Comparison of ENCODE assay signal across 8 cellular contexts in the genomic region with DNA sequence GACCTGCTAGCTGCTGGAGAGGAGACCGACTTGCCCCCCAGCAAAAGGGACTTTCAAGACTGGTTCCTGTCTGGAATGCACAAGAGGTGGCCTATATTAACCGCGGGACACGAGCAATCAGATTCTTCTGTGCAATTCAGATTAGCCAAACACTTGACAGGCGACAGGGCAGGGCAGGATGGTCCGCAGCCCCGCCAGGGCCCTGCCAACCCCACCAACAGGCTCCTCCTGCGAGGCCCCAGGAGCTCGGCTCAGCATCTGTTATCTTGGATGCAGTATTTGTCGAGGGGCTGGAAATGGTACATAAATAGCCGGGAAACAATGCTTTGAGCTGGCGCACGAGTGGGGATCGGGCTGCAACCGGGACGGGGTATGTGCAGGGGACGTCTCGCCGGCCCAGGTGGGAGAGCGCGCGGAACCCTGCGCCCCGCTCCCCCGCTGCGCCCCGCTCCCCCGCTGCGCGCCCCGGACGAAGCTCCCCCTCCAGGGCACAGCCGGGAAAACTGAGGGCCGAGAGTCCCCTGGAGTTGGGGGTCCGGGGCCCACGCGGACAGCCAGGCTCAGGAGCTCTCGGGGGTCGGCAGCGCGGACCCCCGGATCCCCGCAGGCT. TPM values are rescaled to one million over a fixed set of nuclear protein-coding genes. Genes with fewer than 3 reads are reported as not detected.
DNase-seq lines count a peak whose midpoint lies in the region; ATAC-seq lines count a peak whose summit lies in the region.

No MANE protein-coding gene starts in this region.

- no peak for DNase-seq in T-helper 2 cell treated with Interferon-gamma antibody and Interleukin-4, amounts not matched to agents 5 μg/mL and 100 μg/mL, for 36 hours (ENCODE audit: low spot score)
- no peak for DNase-seq in T-helper 2 cell
- peak in 1 of 2 donors; percentile 8 for DNase-seq in activated T-cell treated with anti-CD3 and anti-CD28 coated beads, Interleukin-2, amount 50 U/mL, for 72 hours
- peak in 1 of 2 donors; percentile 20 for DNase-seq in stimulated activated naive CD8-positive, alpha-beta T cell treated with anti-CD3 and anti-CD28 coated beads, Interleukin-15, amount 100 ng/mL, for 72 hours
- DNase-seq in inferior parietal cortex (ENCODE audit: extremely low spot score), result no peak
- no peak for DNase-seq in medulla oblongata (ENCODE audit: extremely low spot score)

- H3K9me3 Mint-ChIP-seq in T-helper 2 cell treated with Interferon-gamma antibody and Interleukin-4, amounts not matched to agents 5 μg/mL and 100 μg/mL, for 36 hours, result no peaks in the 10 kb centered on the region
- no peaks in the 10 kb centered on the region for H3K9me3 Mint-ChIP-seq in activated T-cell treated with anti-CD3 and anti-CD28 coated beads, Interleukin-2, amount 50 U/mL, for 72 hours
- H3K9me3 Mint-ChIP-seq in stimulated activated naive CD8-positive, alpha-beta T cell treated with anti-CD3 and anti-CD28 coated beads, Interleukin-15, amount 100 ng/mL, for 72 hours, result no peaks in the 10 kb centered on the region

- H3K36me3 Mint-ChIP-seq in T-helper 2 cell treated with Interferon-gamma antibody and Interleukin-4, amounts not matched to agents 5 μg/mL and 100 μg/mL, for 36 hours (ENCODE audit: low read depth), result no peaks in the 10 kb centered on the region
- H3K36me3 Mint-ChIP-seq in activated T-cell treated with anti-CD3 and anti-CD28 coated beads, Interleukin-2, amount 50 U/mL, for 72 hours (ENCODE audit: insufficient read depth in 2 of 2), result no peaks in the 10 kb centered on the region

- H3K27ac ChIP-seq in iPS-18a (ENCODE audit: low read length), result no peak overlapping the region

- H3K27me3 Mint-ChIP-seq in T-helper 2 cell treated with Interferon-gamma antibody and Interleukin-4, amounts not matched to agents 5 μg/mL and 100 μg/mL, for 36 hours (ENCODE audit: low read depth), result peaks cover 21% of the 10 kb centered on the region
- H3K27me3 Mint-ChIP-seq in activated T-cell treated with anti-CD3 and anti-CD28 coated beads, Interleukin-2, amount 50 U/mL, for 72 hours (ENCODE audit: low read depth), result peaks cover 26% of the 10 kb centered on the region
- peaks cover 41% of the 10 kb centered on the region for H3K27me3 Mint-ChIP-seq in stimulated activated naive CD8-positive, alpha-beta T cell treated with anti-CD3 and anti-CD28 coated beads, Interleukin-15, amount 100 ng/mL, for 72 hours

- no peaks in the 10 kb centered on the region for H3K9me3 ChIP-seq in iPS-18a (ENCODE audit: control insufficient read depth, low read depth, low read length)

- H3K4me1 ChIP-seq in iPS-18a (ENCODE audit: control insufficient read depth, low read depth, low read length), result peaks cover 3% of the 10 kb centered on the region

- ATAC-seq in activated T-cell treated with anti-CD3 and anti-CD28 coated beads, Interleukin-2, amount 50 U/mL, for 72 hours (replicated peaks in 1 of 2), result peak in 1 of 2 donors; percentile 2
- peak; percentile 26 for ATAC-seq in stimulated activated naive CD8-positive, alpha-beta T cell treated with anti-CD3 and anti-CD28 coated beads, Interleukin-15, amount 100 ng/mL, for 72 hours
- no peak for ATAC-seq in GM18520 (IDR thresholded peaks at IDR 0.05; ENCODE audit: unreplicated experiment)

- no peaks in the 10 kb centered on the region for H3K36me3 ChIP-seq in iPS-18a (ENCODE audit: control insufficient read depth, low read depth, low read length)

- H3K4me1 Mint-ChIP-seq in T-helper 2 cell treated with Interferon-gamma antibody and Interleukin-4, amounts not matched to agents 5 μg/mL and 100 μg/mL, for 36 hours (ENCODE audit: low read depth), result peaks cover 3% of the 10 kb centered on the region
- peaks cover 10% of the 10 kb centered on the region for H3K4me1 Mint-ChIP-seq in activated T-cell treated with anti-CD3 and anti-CD28 coated beads, Interleukin-2, amount 50 U/mL, for 72 hours (ENCODE audit: low read depth)
- H3K4me1 Mint-ChIP-seq in stimulated activated naive CD8-positive, alpha-beta T cell treated with anti-CD3 and anti-CD28 coated beads, Interleukin-15, amount 100 ng/mL, for 72 hours, result peaks cover 12% of the 10 kb centered on the region

- H3K9ac ChIP-seq in iPS-18a (ENCODE audit: low read length), result peak overlapping the region; percentile 50

- peak overlapping the region; percentile 53 for H3K4me3 ChIP-seq in iPS-18a (ENCODE audit: low read length)

- H3K27me3 ChIP-seq in iPS-18a (ENCODE audit: control insufficient read depth, insufficient read depth, low read length), result peaks cover 14% of the 10 kb centered on the region

- no peak overlapping the region for H3K27ac Mint-ChIP-seq in T-helper 2 cell treated with Interferon-gamma antibody and Interleukin-4, amounts not matched to agents 5 μg/mL and 100 μg/mL, for 36 hours
- H3K27ac Mint-ChIP-seq in activated T-cell treated with anti-CD3 and anti-CD28 coated beads, Interleukin-2, amount 50 U/mL, for 72 hours, result no peak overlapping the region
- H3K27ac Mint-ChIP-seq in stimulated activated naive CD8-positive, alpha-beta T cell treated with anti-CD3 and anti-CD28 coated beads, Interleukin-15, amount 100 ng/mL, for 72 hours, result peak overlapping the region in 1 of 2 donors; percentile 84

- peak overlapping the region; percentile 59 for H3K4me3 Mint-ChIP-seq in T-helper 2 cell treated with Interferon-gamma antibody and Interleukin-4, amounts not matched to agents 5 μg/mL and 100 μg/mL, for 36 hours
- H3K4me3 Mint-ChIP-seq in activated T-cell treated with anti-CD3 and anti-CD28 coated beads, Interleukin-2, amount 50 U/mL, for 72 hours, result peak overlapping the region; percentile 76 to 77
- H3K4me3 Mint-ChIP-seq in stimulated activated naive CD8-positive, alpha-beta T cell treated with anti-CD3 and anti-CD28 coated beads, Interleukin-15, amount 100 ng/mL, for 72 hours, result peak overlapping the region; percentile 71 to 76

RNA-seq across cellular contexts. Expression of gene RADIL, which starts 0.7 kb away (rescaled TPM):
- total RNA-seq in activated T-cell treated with anti-CD3 and anti-CD28 coated beads, Interleukin-2, amount 50 U/mL, for 72 hours, result under 1 TPM; 0.50 to 0.53 TPM

RNA-seq across cellular contexts. Expression of gene PAPOLB, which starts 21.0 kb away (rescaled TPM):
- under 1 TPM in 1 of 2 donors, not detected in 1; 0.05 TPM for total RNA-seq in activated T-cell treated with anti-CD3 and anti-CD28 coated beads, Interleukin-2, amount 50 U/mL, for 72 hours
